21 cellular contexts compared by ENCODE assay signal in the genomic region with DNA sequence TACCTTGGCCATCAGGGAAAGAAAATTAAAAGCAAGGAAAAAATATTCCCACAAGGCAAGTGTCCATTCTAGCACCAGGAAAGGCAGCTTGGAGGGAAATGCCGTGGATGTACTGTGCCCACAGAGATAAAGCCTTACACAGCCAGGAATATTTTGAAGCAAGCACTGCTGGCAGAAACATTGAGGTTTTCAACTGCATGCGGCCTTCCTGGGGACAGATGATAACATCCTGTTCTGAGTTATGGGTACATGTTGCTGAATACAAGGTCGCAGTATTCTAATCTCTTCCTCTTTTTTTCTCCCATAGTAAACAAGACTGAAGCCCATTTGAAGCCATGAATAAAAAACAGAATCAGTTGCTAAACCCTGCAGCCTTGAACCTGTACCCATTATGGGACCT.
DNase-seq lines count a peak whose midpoint lies in the region; ATAC-seq and TF ChIP-seq lines count a peak whose summit lies in the region.
"Had no signal": no experiment of that assay in that cellular context is flagged by ENCODE, and none has a peak within 500 bp of the region (broad histone marks: within the 10 kb centered on the region; RNA-seq: fewer than 3 reads in every experiment).

No MANE protein-coding gene starts in this region.

- H3K36me3 ChIP-seq in upper lobe of right lung, result no peaks in the 10 kb centered on the region
- H3K36me3 ChIP-seq: BLaER1 treated with 17β-estradiol and CSF1 and Interleukin-3, amounts not matched to agents 10 nM and 100 nM had no signal

- no peak for DNase-seq in activated CD4-positive, alpha-beta T cell treated with anti-CD3 and anti-CD28 coated beads for 36 hours
- DNase-seq in activated CD4-positive, alpha-beta T cell treated with anti-CD3 and anti-CD28 coated beads, Interleukin-2, amount 10 ng/mL, durations not matched to agents 7 days and 5 days, result no peak
- DNase-seq in T-cell, result peak in 3 of 34 experiments; percentile 8 to 13 (median 8)
- no peak for DNase-seq in effector memory CD8-positive, alpha-beta T cell
- no peak for DNase-seq in upper lobe of right lung
- no peak for DNase-seq in hepatic stellate cell (ENCODE audit: low spot score)
- no peak for DNase-seq in stimulated activated naive CD4-positive, alpha-beta T cell treated with Interleukin-2 at 50 U/mL for 16 hours (lab: John Stamatoyannopoulos, UW)
- DNase-seq: 8988T, Caco-2, DMS53, GM23248, KBM-7, NCI-H1105 treated with DMSO at 0.1 percent for 48 hours, NCI-H187, NCI-H446 treated with DMSO at 0.1 percent for 48 hours, NCI-H82, Right ventricle myocardium superior had no signal

- peak overlapping the region; percentile 67 for H3K27ac Mint-ChIP-seq in activated CD4-positive, alpha-beta T cell treated with anti-CD3 and anti-CD28 coated beads for 36 hours
- H3K27ac Mint-ChIP-seq in activated CD4-positive, alpha-beta T cell treated with anti-CD3 and anti-CD28 coated beads, Interleukin-2, amount 10 ng/mL, durations not matched to agents 7 days and 5 days, result no peak overlapping the region
- peak overlapping the region; percentile 43 to 53 for H3K27ac Mint-ChIP-seq in T-cell
- peak overlapping the region; percentile 15 to 75 for H3K27ac Mint-ChIP-seq in effector memory CD8-positive, alpha-beta T cell

- H3K4me3 Mint-ChIP-seq in activated CD4-positive, alpha-beta T cell treated with anti-CD3 and anti-CD28 coated beads for 36 hours, result no peak overlapping the region
- H3K4me3 Mint-ChIP-seq in activated CD4-positive, alpha-beta T cell treated with anti-CD3 and anti-CD28 coated beads, Interleukin-2, amount 10 ng/mL, durations not matched to agents 7 days and 5 days, result no peak overlapping the region
- no peak overlapping the region for H3K4me3 Mint-ChIP-seq in T-cell
- H3K4me3 Mint-ChIP-seq in effector memory CD8-positive, alpha-beta T cell, result no peak overlapping the region

- CTCF ChIA-PET in activated CD4-positive, alpha-beta T cell treated with anti-CD3 and anti-CD28 coated beads for 36 hours (lab: Charles Lee), result no interaction called here
- CTCF ChIA-PET in activated CD4-positive, alpha-beta T cell treated with anti-CD3 and anti-CD28 coated beads, Interleukin-2, amount 10 ng/mL, durations not matched to agents 7 days and 5 days (lab: Charles Lee), result no interaction called here
- CTCF ChIA-PET in T-cell (lab: Charles Lee), result no interaction called here

- H3K4me1 ChIP-seq in upper lobe of right lung, result peaks cover 9% of the 10 kb centered on the region

- no peaks in the 10 kb centered on the region for H3K9me3 ChIP-seq in upper lobe of right lung
- H3K9me3 ChIP-seq: BLaER1 treated with 17β-estradiol and CSF1 and Interleukin-3, amounts not matched to agents 10 nM and 100 nM; Caco-2 had no signal

- H3K9me3 Mint-ChIP-seq in activated CD4-positive, alpha-beta T cell treated with anti-CD3 and anti-CD28 coated beads for 36 hours (ENCODE audit: low read depth), result peaks cover 2% of the 10 kb centered on the region
- peaks cover 8% of the 10 kb centered on the region for H3K9me3 Mint-ChIP-seq in activated CD4-positive, alpha-beta T cell treated with anti-CD3 and anti-CD28 coated beads, Interleukin-2, amount 10 ng/mL, durations not matched to agents 7 days and 5 days
- peaks cover 0 to 8% (median 2%) of the 10 kb centered on the region in 3 donors for H3K9me3 Mint-ChIP-seq in T-cell
- no peaks in the 10 kb centered on the region for H3K9me3 Mint-ChIP-seq in effector memory CD8-positive, alpha-beta T cell

- H3K27ac ChIP-seq in upper lobe of right lung, result peak overlapping the region; percentile 4
- H3K27ac ChIP-seq: BLaER1 treated with 17β-estradiol and CSF1 and Interleukin-3, amounts not matched to agents 10 nM and 100 nM; GM23248; HL-60 had no signal

- no peak for ATAC-seq in activated CD4-positive, alpha-beta T cell treated with anti-CD3 and anti-CD28 coated beads for 36 hours
- ATAC-seq in T-cell (replicated peaks in 1 of 4) (peak in 2 of 4 experiments; percentile 56 to 58), upper lobe of right lung (peak; percentile 63), HG02588 (IDR thresholded peaks at IDR 0.05; ENCODE audit: unreplicated experiment) (no peak)
- peak; percentile 48 for ATAC-seq in effector memory CD8-positive, alpha-beta T cell (replicated peaks)
- ATAC-seq: Panc1 had no signal

- POLR2A ChIA-PET in activated CD4-positive, alpha-beta T cell treated with anti-CD3 and anti-CD28 coated beads for 36 hours (lab: Charles Lee), result no interaction called here
- POLR2A ChIA-PET in activated CD4-positive, alpha-beta T cell treated with anti-CD3 and anti-CD28 coated beads, Interleukin-2, amount 10 ng/mL, durations not matched to agents 7 days and 5 days (lab: Charles Lee), result no interaction called here
- POLR2A ChIA-PET in T-cell (lab: Charles Lee), result no interaction called here

- H3K36me3 Mint-ChIP-seq in activated CD4-positive, alpha-beta T cell treated with anti-CD3 and anti-CD28 coated beads for 36 hours (ENCODE audit: low read depth), result no peaks in the 10 kb centered on the region
- peaks cover 1% of the 10 kb centered on the region for H3K36me3 Mint-ChIP-seq in activated CD4-positive, alpha-beta T cell treated with anti-CD3 and anti-CD28 coated beads, Interleukin-2, amount 10 ng/mL, durations not matched to agents 7 days and 5 days (ENCODE audit: low read depth)
- H3K36me3 Mint-ChIP-seq in T-cell, result peaks cover 4% of the 10 kb centered on the region
- H3K36me3 Mint-ChIP-seq in effector memory CD8-positive, alpha-beta T cell (ENCODE audit: insufficient read depth), result no peaks in the 10 kb centered on the region

- no peak overlapping the region for H3K4me3 ChIP-seq in upper lobe of right lung
- H3K4me3 ChIP-seq: BLaER1 treated with 17β-estradiol and CSF1 and Interleukin-3, amounts not matched to agents 10 nM and 100 nM; GM23248 had no signal

- intact Hi-C loops in activated CD4-positive, alpha-beta T cell treated with anti-CD3 and anti-CD28 coated beads for 36 hours (cut with DNase I, micrococcal nuclease), result no loop called here
- intact Hi-C loops in upper lobe of right lung (cut with DNase I), result no loop called here

- peaks cover 13% of the 10 kb centered on the region for H3K4me1 Mint-ChIP-seq in activated CD4-positive, alpha-beta T cell treated with anti-CD3 and anti-CD28 coated beads for 36 hours
- peaks cover 5% of the 10 kb centered on the region for H3K4me1 Mint-ChIP-seq in activated CD4-positive, alpha-beta T cell treated with anti-CD3 and anti-CD28 coated beads, Interleukin-2, amount 10 ng/mL, durations not matched to agents 7 days and 5 days
- H3K4me1 Mint-ChIP-seq in T-cell, result peaks cover 19 to 24% (median 23%) of the 10 kb centered on the region in 3 donors
- H3K4me1 Mint-ChIP-seq in effector memory CD8-positive, alpha-beta T cell (ENCODE audit: low read depth in 2 of 2), result peaks cover 8 to 14% of the 10 kb centered on the region in 2 donors

- H3K27me3 Mint-ChIP-seq in activated CD4-positive, alpha-beta T cell treated with anti-CD3 and anti-CD28 coated beads for 36 hours, result no peaks in the 10 kb centered on the region
- H3K27me3 Mint-ChIP-seq in activated CD4-positive, alpha-beta T cell treated with anti-CD3 and anti-CD28 coated beads, Interleukin-2, amount 10 ng/mL, durations not matched to agents 7 days and 5 days, result no peaks in the 10 kb centered on the region
- H3K27me3 Mint-ChIP-seq in T-cell, result no peaks in the 10 kb centered on the region
- H3K27me3 Mint-ChIP-seq in effector memory CD8-positive, alpha-beta T cell, result no peaks in the 10 kb centered on the region

- no peak for TF ChIP-seq CTCF in upper lobe of right lung (IDR thresholded peaks at IDR 0.05)

- no peaks in the 10 kb centered on the region for H3K27me3 ChIP-seq in upper lobe of right lung
- H3K27me3 ChIP-seq: BLaER1 treated with 17β-estradiol and CSF1 and Interleukin-3, amounts not matched to agents 10 nM and 100 nM had no signal

Comparison
In these comparisons a context has a peak if more than half of its experiments do, and no peak if none do; other contexts are left out.
1. ATAC-seq: peak in effector memory CD8-positive, alpha-beta T cell (single experiment) and upper lobe of right lung (single experiment); none in activated CD4-positive, alpha-beta T cell treated with anti-CD3 and anti-CD28 coated beads for 36 hours (single experiment) and HG02588 (single experiment).